ENCODE assay signal across 22 cellular contexts in the genomic region with DNA sequence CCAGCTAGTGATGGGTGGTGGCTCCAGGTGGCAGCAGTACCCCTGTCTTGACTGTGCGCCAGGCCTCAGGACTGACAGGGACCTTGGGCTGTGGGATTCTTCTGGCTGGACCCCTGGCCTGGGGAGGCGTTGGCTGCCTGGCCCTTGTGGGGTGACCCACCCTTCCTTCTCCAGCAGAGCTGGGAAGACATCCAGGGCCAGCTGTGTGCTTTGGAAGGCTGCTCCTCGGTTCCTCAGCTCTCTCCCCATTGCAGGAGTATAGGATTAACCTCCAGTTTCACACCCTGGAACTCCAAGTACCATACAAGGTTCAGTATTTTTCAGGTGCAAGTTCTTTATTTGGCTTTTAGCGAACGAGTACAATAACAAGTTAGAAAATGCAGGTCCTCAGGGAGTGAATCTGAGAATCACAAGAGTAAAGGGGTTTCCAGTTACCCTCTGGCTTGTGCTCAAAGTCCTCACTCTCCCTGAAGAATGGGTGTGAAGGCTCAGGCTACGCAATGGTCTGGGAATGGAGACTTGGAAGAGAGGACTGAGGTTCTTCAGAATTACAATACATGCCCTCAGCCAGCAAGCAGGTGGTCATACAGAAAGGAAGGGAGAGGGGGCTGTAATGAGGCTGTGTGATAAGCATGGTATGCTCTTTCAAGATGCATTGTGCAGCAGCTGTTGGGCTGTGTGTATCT.
"Had no signal": no experiment of that assay in that cellular context is flagged by ENCODE, and none has a peak within 500 bp of the region (broad histone marks: within the 10 kb centered on the region; RNA-seq: fewer than 3 reads in every experiment).

No MANE protein-coding gene starts in this region.

- H3K9me3 Mint-ChIP-seq: naive thymus-derived CD4-positive, alpha-beta T cell; natural killer cell; nephron; neural progenitor cell; stimulated activated naive B cell treated with anti-CD40 and anti-IgM and Interleukin-4, amounts not matched to agents 10 μg/mL and 1 μg/mL and 100 μg/mL, for 72 hours; stimulated activated naive CD8-positive, alpha-beta T cell treated with anti-CD3 and anti-CD28 coated beads, Interleukin-15, Interleukin-2, amounts not matched to agents 100 ng/mL and 50 ng/mL, for 24 hours; type B pancreatic cell had no signal

- H3K36me3 Mint-ChIP-seq: naive thymus-derived CD4-positive, alpha-beta T cell; natural killer cell; neural progenitor cell; stimulated activated naive B cell treated with anti-CD40 and anti-IgM and Interleukin-4, amounts not matched to agents 10 μg/mL and 1 μg/mL and 100 μg/mL, for 72 hours; type B pancreatic cell had no signal

- ATAC-seq: naive thymus-derived CD4-positive, alpha-beta T cell; natural killer cell; pancreas; right lobe of liver; stimulated activated naive B cell treated with anti-CD40 and anti-IgM and Interleukin-4, amounts not matched to agents 10 μg/mL and 1 μg/mL and 100 μg/mL, for 72 hours; upper lobe of right lung had no signal

- H3K27ac Mint-ChIP-seq: naive thymus-derived CD4-positive, alpha-beta T cell; natural killer cell; neural progenitor cell; stimulated activated naive B cell treated with anti-CD40 and anti-IgM and Interleukin-4, amounts not matched to agents 10 μg/mL and 1 μg/mL and 100 μg/mL, for 72 hours; stimulated activated naive CD8-positive, alpha-beta T cell treated with anti-CD3 and anti-CD28 coated beads, Interleukin-15, Interleukin-2, amounts not matched to agents 100 ng/mL and 50 ng/mL, for 24 hours; type B pancreatic cell had no signal

- H3K4me1 Mint-ChIP-seq: naive thymus-derived CD4-positive, alpha-beta T cell; natural killer cell; neural progenitor cell; stimulated activated naive B cell treated with anti-CD40 and anti-IgM and Interleukin-4, amounts not matched to agents 10 μg/mL and 1 μg/mL and 100 μg/mL, for 72 hours had no signal

- H3K4me3 Mint-ChIP-seq: naive thymus-derived CD4-positive, alpha-beta T cell; natural killer cell; nephron; neural progenitor cell; stimulated activated naive B cell treated with anti-CD40 and anti-IgM and Interleukin-4, amounts not matched to agents 10 μg/mL and 1 μg/mL and 100 μg/mL, for 72 hours; stimulated activated naive CD8-positive, alpha-beta T cell treated with anti-CD3 and anti-CD28 coated beads, Interleukin-15, Interleukin-2, amounts not matched to agents 100 ng/mL and 50 ng/mL, for 24 hours; type B pancreatic cell had no signal

- DNase-seq: naive thymus-derived CD4-positive, alpha-beta T cell; natural killer cell; occipital lobe; pancreas; retina; right lobe of liver; spleen; stimulated activated CD4-positive, alpha-beta T cell treated with anti-CD3 and anti-CD28 coated beads, Interleukin-12 subunit alpha, Interleukin-12 subunit beta, amount 100 ng/mL, for 4 hours; stimulated activated CD4-positive, alpha-beta T cell treated with anti-CD3 and anti-CD28 coated beads, Interleukin-2, amount 100 ng/mL, for 24 hours; stimulated activated CD4-positive, alpha-beta T cell treated with anti-CD3 and anti-CD28 coated beads, Interleukin-2, amount 100 ng/mL, for 48 hours; stimulated activated CD4-positive, alpha-beta T cell treated with anti-CD3 and anti-CD28 coated beads, Interleukin-4, amount 100 ng/mL, for 24 hours; stimulated activated naive B cell treated with anti-CD40 and anti-IgM and Interleukin-4, amounts not matched to agents 10 μg/mL and 1 μg/mL and 100 μg/mL, for 72 hours; stimulated activated naive CD4-positive, alpha-beta T cell treated with Interleukin-2 at 50 U/mL for 16 hours; stomach; tibial artery; transverse colon; upper lobe of right lung; uterus had no signal
